ENCODE assay signal across 15 cellular contexts in genomic region chr12:121981456-121981855, GRCh38. TPM values are rescaled to one million over a fixed set of nuclear protein-coding genes. Genes with fewer than 3 reads are reported as not detected.
DNase-seq lines count a peak whose midpoint lies in the region; ATAC-seq, FAIRE-seq and TF ChIP-seq lines count a peak whose summit lies in the region.
"Had no signal": no experiment of that assay in that cellular context is flagged by ENCODE, and none has a peak within 500 bp of the region (broad histone marks: within the 10 kb centered on the region; RNA-seq: fewer than 3 reads in every experiment).

No MANE protein-coding gene starts in this region.

- POLR2A ChIA-PET in activated B cell treated with CpG ODN at 0.5 μM for 24 hours (lab: Charles Lee): interaction anchor here (0.6 to 4.5 kb wide), 10 partner anchors 10 to 438 kb away, joined by 3 to 98 read pairs (median 10); partner anchors contain the start of gene BCL7A

- H3K4me2 ChIP-seq in BLaER1 treated with 17β-estradiol and CSF1 and Interleukin-3, amounts not matched to agents 10 nM and 100 nM: peak overlapping the region in 9 of 11 experiments; percentile 69 to 90 (median 81); a peak in 16 of 22 replicates
- peak overlapping the region; percentile 3; the same call in 1 of the 2 replicates for H3K4me2 ChIP-seq in OCI-LY1 (ENCODE audit: low read length)
- H3K4me2 ChIP-seq: GM23338 had no signal

- H3K27me3 Mint-ChIP-seq in activated B cell treated with CpG ODN at 0.5 μM for 24 hours: no peaks in the 10 kb centered on the region
- H3K27me3 Mint-ChIP-seq in stimulated activated naive B cell treated with anti-CD40 and anti-IgM and Interleukin-4, amounts not matched to agents 10 μg/mL and 1 μg/mL and 100 μg/mL, for 72 hours: no peaks in the 10 kb centered on the region

- H3K27ac Mint-ChIP-seq in activated B cell treated with CpG ODN at 0.5 μM for 24 hours: peak overlapping the region; percentile 90
- H3K27ac Mint-ChIP-seq in stimulated activated naive B cell treated with anti-CD40 and anti-IgM and Interleukin-4, amounts not matched to agents 10 μg/mL and 1 μg/mL and 100 μg/mL, for 72 hours: peak overlapping the region; percentile 95
- H3K27ac Mint-ChIP-seq: CD4-positive, CD25-positive, alpha-beta regulatory T cell; GM23338 had no signal

- H3K4me3 Mint-ChIP-seq in activated B cell treated with CpG ODN at 0.5 μM for 24 hours: no peak overlapping the region
- H3K4me3 Mint-ChIP-seq in stimulated activated naive B cell treated with anti-CD40 and anti-IgM and Interleukin-4, amounts not matched to agents 10 μg/mL and 1 μg/mL and 100 μg/mL, for 72 hours: peak overlapping the region in 1 of 2 donors; percentile 65
- H3K4me3 Mint-ChIP-seq: CD4-positive, CD25-positive, alpha-beta regulatory T cell; GM23338 had no signal

- H3K9me3 Mint-ChIP-seq in activated B cell treated with CpG ODN at 0.5 μM for 24 hours: no peaks in the 10 kb centered on the region
- H3K9me3 Mint-ChIP-seq in stimulated activated naive B cell treated with anti-CD40 and anti-IgM and Interleukin-4, amounts not matched to agents 10 μg/mL and 1 μg/mL and 100 μg/mL, for 72 hours: peaks cover 0 to 1% of the 10 kb centered on the region in 2 donors
- H3K9me3 Mint-ChIP-seq: CD4-positive, CD25-positive, alpha-beta regulatory T cell; GM23338 had no signal

- no peak overlapping the region for H2AFZ ChIP-seq in OCI-LY1 (ENCODE audit: low read length)

- no peak overlapping the region for H3K4me3 ChIP-seq in BLaER1 treated with 17β-estradiol and CSF1 and Interleukin-3, amounts not matched to agents 10 nM and 100 nM
- no peak overlapping the region for H3K4me3 ChIP-seq in OCI-LY1 (ENCODE audit: low read depth, low read length, poor library complexity, severe bottlenecking)
- H3K4me3 ChIP-seq: GM12878, GM23338 had no signal

- no peak for ATAC-seq in activated B cell treated with CpG ODN at 0.5 μM for 24 hours (ENCODE audit: low read depth)
- ATAC-seq in stimulated activated naive B cell treated with anti-CD40 and anti-IgM and Interleukin-4, amounts not matched to agents 10 μg/mL and 1 μg/mL and 100 μg/mL, for 72 hours (replicated peaks): no peak
- no peak for ATAC-seq in GM21737 (IDR thresholded peaks at IDR 0.05; ENCODE audit: unreplicated experiment)

- no peaks in the 10 kb centered on the region for H3K9me2 ChIP-seq in OCI-LY1 (ENCODE audit: low read depth, low read length)

- CTCF ChIA-PET in activated B cell treated with CpG ODN at 0.5 μM for 24 hours (lab: Charles Lee): interaction anchor here (1.8 to 2.0 kb wide), 2 partner anchors 23 to 63 kb away, joined by 5 to 6 read pairs; partner anchors contain the start of gene CFAP251

- DNase-seq in activated B cell treated with CpG ODN at 0.5 μM for 24 hours: no peak
- no peak for DNase-seq in stimulated activated naive B cell treated with anti-CD40 and anti-IgM and Interleukin-4, amounts not matched to agents 10 μg/mL and 1 μg/mL and 100 μg/mL, for 72 hours
- no peak for DNase-seq in occipital lobe (lab: John Stamatoyannopoulos, UW)
- DNase-seq in GM19239 (ENCODE audit: insufficient read length, low spot score): no peak
- DNase-seq: ACHN; BE2C; CD4-positive, CD25-positive, alpha-beta regulatory T cell; DMS 273 treated with DMSO at 0.1 percent for 48 hours; H7 had no signal

- no peaks in the 10 kb centered on the region for H3K79me2 ChIP-seq in OCI-LY1 (ENCODE audit: insufficient read depth, low read length)

- H3K4me1 Mint-ChIP-seq in activated B cell treated with CpG ODN at 0.5 μM for 24 hours: peaks cover 59% of the 10 kb centered on the region
- peaks cover 38 to 58% of the 10 kb centered on the region in 2 donors for H3K4me1 Mint-ChIP-seq in stimulated activated naive B cell treated with anti-CD40 and anti-IgM and Interleukin-4, amounts not matched to agents 10 μg/mL and 1 μg/mL and 100 μg/mL, for 72 hours

- intact Hi-C loops in activated B cell treated with CpG ODN at 0.5 μM for 24 hours (cut with micrococcal nuclease): loop anchor here (2.0 kb wide), 1 partner anchor 63 kb away; the partner anchor contains the start of gene CFAP251

- H3K27ac ChIP-seq in BLaER1 treated with 17β-estradiol and CSF1 and Interleukin-3, amounts not matched to agents 10 nM and 100 nM: peak overlapping the region in 6 of 11 experiments; percentile 44 to 62 (median 50); a peak in 7 of 22 replicates
- peak overlapping the region; percentile 98 for H3K27ac ChIP-seq in OCI-LY1 (ENCODE audit: low read depth, low read length, poor library complexity, severe bottlenecking)

- H3K27me3 ChIP-seq in BLaER1 treated with 17β-estradiol and CSF1 and Interleukin-3, amounts not matched to agents 10 nM and 100 nM: no peaks in the 10 kb centered on the region
- H3K27me3 ChIP-seq in OCI-LY1 (ENCODE audit: insufficient read depth, low read length): no peaks in the 10 kb centered on the region
- H3K27me3 ChIP-seq: BE2C had no signal

- no peaks in the 10 kb centered on the region for H3K36me3 Mint-ChIP-seq in activated B cell treated with CpG ODN at 0.5 μM for 24 hours (ENCODE audit: low read depth)
- H3K36me3 Mint-ChIP-seq in stimulated activated naive B cell treated with anti-CD40 and anti-IgM and Interleukin-4, amounts not matched to agents 10 μg/mL and 1 μg/mL and 100 μg/mL, for 72 hours: no peaks in the 10 kb centered on the region
- H3K36me3 Mint-ChIP-seq: CD4-positive, CD25-positive, alpha-beta regulatory T cell had no signal

- H3K9ac ChIP-seq in BLaER1 treated with 17β-estradiol and CSF1 and Interleukin-3, amounts not matched to agents 10 nM and 100 nM: no peak overlapping the region
- H3K9ac ChIP-seq in OCI-LY1 (ENCODE audit: low read length): peak overlapping the region; percentile 66; the same call in 1 of the 2 replicates

- H3K4me1 ChIP-seq in BLaER1 treated with 17β-estradiol and CSF1 and Interleukin-3, amounts not matched to agents 10 nM and 100 nM: peaks cover 44 to 67% (median 63%) of the 10 kb centered on the region in 10 experiments
- H3K4me1 ChIP-seq in OCI-LY1 (ENCODE audit: insufficient read depth, low read length, severe bottlenecking): peaks cover 57% of the 10 kb centered on the region
- H3K4me1 ChIP-seq: BE2C had no signal

- H4K20me1 ChIP-seq in BLaER1 treated with 17β-estradiol and CSF1 and Interleukin-3, amounts not matched to agents 10 nM and 100 nM: 0 out of 22 replicates have a peak, but pooled peaks cover 0 to 6% (median 0%) of the 10 kb centered on the region in 11 experiments
- H4K20me1 ChIP-seq in OCI-LY1 (ENCODE audit: insufficient read depth, low read length): no peaks in the 10 kb centered on the region

- TF ChIP-seq CTCF in OCI-LY1 (IDR thresholded peaks at IDR 0.05; ENCODE audit: low read length) (no peak), activated B cell treated with CpG ODN at 0.5 μM for 24 hours (IDR thresholded peaks at IDR 0.05) (no peak)

- peaks cover 4% of the 10 kb centered on the region for H3F3A ChIP-seq in OCI-LY1 (ENCODE audit: insufficient read depth, low read length)

- H3K36me3 ChIP-seq in BLaER1 treated with 17β-estradiol and CSF1 and Interleukin-3, amounts not matched to agents 10 nM and 100 nM: no peaks in the 10 kb centered on the region
- no peaks in the 10 kb centered on the region for H3K36me3 ChIP-seq in OCI-LY1 (ENCODE audit: insufficient read depth, low read length)
- H3K36me3 ChIP-seq: BE2C had no signal

- H3K9me3 ChIP-seq in BLaER1 treated with 17β-estradiol and CSF1 and Interleukin-3, amounts not matched to agents 10 nM and 100 nM (replicated peaks in 1 of 11): no peaks in the 10 kb centered on the region
- H3K9me3 ChIP-seq in OCI-LY1 (ENCODE audit: low read length): no peaks in the 10 kb centered on the region
- H3K9me3 ChIP-seq: BE2C had no signal

- FAIRE-seq in GM19239 (lab: Jason Lieb, UNC): no peak
- FAIRE-seq: GM12878, GM18507 had no signal

RNA-seq across cellular contexts. Expression of gene BCL7A, which starts 40.2 kb away (rescaled TPM):
- total RNA-seq in activated B cell treated with CpG ODN at 0.5 μM for 24 hours (38.6 and 41.4 TPM in 2 replicates), occipital lobe (103 TPM)
